In genomic region chr16:79770244-79771064, GRCh38 we compare ENCODE assay signal across 1 cellular context.
A peak's percentile ranks its signal among the peaks of the same experiment; 100 is the strongest.
TF ChIP-seq lines count a peak whose summit lies in the region.

No MANE protein-coding gene starts in this region.

TF ChIP-seq in HepG2, 621 proteins besides CTCF, POLR2A, EP300 and RAD21 (continued from another document):
- TF ChIP-seq THAP8 (CRISPR knock-in tag; IDR thresholded peaks at IDR 0.05; ENCODE audit: borderline replicate concordance) = 0 out of 2 replicates have a peak, but pooled peaks have one; percentile 44
- TF ChIP-seq ZNF383 (CRISPR knock-in tag; IDR thresholded peaks at IDR 0.05; ENCODE audit: borderline replicate concordance) = 0 out of 2 replicates have a peak, but pooled peaks have one; percentile 46
- 0 out of 2 replicates have a peak, but pooled peaks have one; percentile 13 for TF ChIP-seq THAP11 (CRISPR knock-in tag; IDR thresholded peaks at IDR 0.05)
- TF ChIP-seq CHD2 (IDR thresholded peaks at IDR 0.05; ENCODE audit: low read depth, low read length) = peak; percentile 85
- TF ChIP-seq ZNF687 (CRISPR knock-in tag; IDR thresholded peaks at IDR 0.05) = 0 out of 2 replicates have a peak, but pooled peaks have one; percentile 19
- peak; percentile 20 for TF ChIP-seq CBX1 (IDR thresholded peaks at IDR 0.05; ENCODE audit: low read depth)
- peak; percentile 41 for TF ChIP-seq YY1 (IDR thresholded peaks at IDR 0.05; ENCODE audit: insufficient read depth, insufficient replicate concordance, low read depth, low read length)
- TF ChIP-seq PCBP1 (IDR thresholded peaks at IDR 0.05; ENCODE audit: borderline replicate concordance, low read depth, low read length) = 0 out of 2 replicates have a peak, but pooled peaks have one; percentile 21
- no peak for TF ChIP-seq CREB1 (IDR thresholded peaks at IDR 0.05)
- peak; percentile 49; the same call in 1 of the 2 replicates for TF ChIP-seq CREB1 (CRISPR knock-in tag; IDR thresholded peaks at IDR 0.05)
- TF ChIP-seq ZBTB40 (IDR thresholded peaks at IDR 0.05) = peak; percentile 57
- TF ChIP-seq ZBTB40 (CRISPR knock-in tag; IDR thresholded peaks at IDR 0.05) = peak; percentile 88; the same call in 1 of the 2 replicates
- TF ChIP-seq SP2 (CRISPR knock-in tag; IDR thresholded peaks at IDR 0.05) = peak; percentile 57; the same call in 1 of the 2 replicates
- TF ChIP-seq KLF12 (CRISPR knock-in tag; IDR thresholded peaks at IDR 0.05; ENCODE audit: borderline replicate concordance) = peak; percentile 11; the same call in 1 of the 2 replicates
- TF ChIP-seq GATAD1 (CRISPR knock-in tag; IDR thresholded peaks at IDR 0.05) = no peak
- TF ChIP-seq DDIT3 (CRISPR knock-in tag; IDR thresholded peaks at IDR 0.05) = no peak
- no peak for TF ChIP-seq JDP2 (CRISPR knock-in tag; IDR thresholded peaks at IDR 0.05; ENCODE audit: borderline replicate concordance)
- TF ChIP-seq SETDB1 (CRISPR knock-in tag; IDR thresholded peaks at IDR 0.05; ENCODE audit: borderline replicate concordance) = no peak
- 0 out of 2 replicates have a peak, but pooled peaks have one; percentile 51 for TF ChIP-seq ZNF766 (CRISPR knock-in tag; IDR thresholded peaks at IDR 0.05; ENCODE audit: borderline replicate concordance)
- no peak for TF ChIP-seq CBX2 (IDR thresholded peaks at IDR 0.05; ENCODE audit: low read depth, low read length)
- TF ChIP-seq CBX2 (CRISPR knock-in tag; IDR thresholded peaks at IDR 0.05; ENCODE audit: low read depth) = peak; percentile 38; the same call in 1 of the 2 replicates
- TF ChIP-seq CREM (IDR thresholded peaks at IDR 0.05) = no peak
- TF ChIP-seq CREM (CRISPR knock-in tag; IDR thresholded peaks at IDR 0.05) = no peak
- TF ChIP-seq EZH2 (conservative IDR thresholded peaks at IDR 0.05; ENCODE audit: low read depth, low read length) = no peak
- no peak for TF ChIP-seq POGZ (CRISPR knock-in tag; IDR thresholded peaks at IDR 0.05)
- 0 out of 2 replicates have a peak, but pooled peaks have one; percentile 2 for TF ChIP-seq SRY (CRISPR knock-in tag; IDR thresholded peaks at IDR 0.05)
- TF ChIP-seq ZMYM4 (CRISPR knock-in tag; IDR thresholded peaks at IDR 0.05) = 0 out of 2 replicates have a peak, but pooled peaks have one; percentile 36
- TF ChIP-seq ZFP37 (CRISPR knock-in tag; IDR thresholded peaks at IDR 0.05; ENCODE audit: borderline replicate concordance) = no peak
- TF ChIP-seq RFX5 (IDR thresholded peaks at IDR 0.05; ENCODE audit: low read depth, low read length) = peak; percentile 98
- 0 out of 2 replicates have a peak, but pooled peaks have one; percentile 27 for TF ChIP-seq IKZF5 (CRISPR knock-in tag; IDR thresholded peaks at IDR 0.05)
- TF ChIP-seq POLR2AphosphoS5 (IDR thresholded peaks at IDR 0.05; ENCODE audit: low read depth, low read length) = no peak
- TF ChIP-seq BHLHE40 (IDR thresholded peaks at IDR 0.05; ENCODE audit: low read length) = peak; percentile 21; the same call in 1 of the 2 replicates
- TF ChIP-seq NFYB (CRISPR knock-in tag; IDR thresholded peaks at IDR 0.05) = peak; percentile 91
- TF ChIP-seq ZNF362 (CRISPR knock-in tag; IDR thresholded peaks at IDR 0.05; ENCODE audit: borderline replicate concordance) = peak; percentile 95
- TF ChIP-seq RFXAP (CRISPR knock-in tag; IDR thresholded peaks at IDR 0.05; ENCODE audit: borderline replicate concordance) = peak; percentile 100
- TF ChIP-seq ATF7-NPFF (CRISPR knock-in tag; IDR thresholded peaks at IDR 0.05; ENCODE audit: low read depth) = peak; percentile 22; the same call in 1 of the 2 replicates
- TF ChIP-seq MTF2 (CRISPR knock-in tag; IDR thresholded peaks at IDR 0.05; ENCODE audit: borderline replicate concordance) = 0 out of 2 replicates have a peak, but pooled peaks have one; percentile 69
- peak; percentile 54; the same call in 1 of the 2 replicates for TF ChIP-seq GABPB1 (CRISPR knock-in tag; IDR thresholded peaks at IDR 0.05)
- 0 out of 2 replicates have a peak, but pooled peaks have one; percentile 45 for TF ChIP-seq MAZ (IDR thresholded peaks at IDR 0.05; ENCODE audit: borderline replicate concordance, low read depth, low read length)
- no peak for TF ChIP-seq MAZ (CRISPR knock-in tag; IDR thresholded peaks at IDR 0.05; ENCODE audit: low read depth)
- TF ChIP-seq ZNF121 (CRISPR knock-in tag; IDR thresholded peaks at IDR 0.05) = no peak
- TF ChIP-seq XRCC5 (optimal IDR thresholded peaks at IDR 0.05; ENCODE audit: low read length) = peak; percentile 42
- peak; percentile 35 for TF ChIP-seq TFDP2 (CRISPR knock-in tag; IDR thresholded peaks at IDR 0.05)
- TF ChIP-seq RBFOX2 (IDR thresholded peaks at IDR 0.05; ENCODE audit: low read depth, low read length) = 0 out of 2 replicates have a peak, but pooled peaks have one; percentile 20
- TF ChIP-seq PTBP1 (IDR thresholded peaks at IDR 0.05; ENCODE audit: low read depth, low read length, poor library complexity, severe bottlenecking) = peak; percentile 97
- peak; percentile 84 for TF ChIP-seq NFYC (CRISPR knock-in tag; IDR thresholded peaks at IDR 0.05)
- no peak for TF ChIP-seq ZNF235 (CRISPR knock-in tag; IDR thresholded peaks at IDR 0.05; ENCODE audit: borderline replicate concordance)
- TF ChIP-seq RFXANK (CRISPR knock-in tag; IDR thresholded peaks at IDR 0.05) = peak; percentile 99
